Comparison of ENCODE assay signal across 11 cellular contexts in the genomic region with DNA sequence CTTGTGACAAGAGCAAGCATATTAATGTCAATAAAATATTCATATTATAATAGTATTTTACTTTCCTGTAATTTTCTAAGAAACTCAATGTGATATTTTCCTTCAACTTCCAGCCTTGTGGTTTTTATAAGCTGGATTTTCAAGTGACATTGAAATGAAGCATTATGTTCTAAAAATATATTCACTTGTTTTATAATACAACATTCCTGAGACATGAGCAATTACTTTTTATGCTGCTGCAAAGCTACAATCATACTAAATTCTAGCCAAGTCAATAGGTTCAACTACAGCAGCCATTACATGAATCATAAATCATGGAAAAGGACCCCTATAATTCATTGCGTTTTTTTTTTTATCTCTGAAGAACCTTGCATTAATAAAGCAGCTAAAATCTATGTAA.
A peak's percentile ranks its signal among the peaks of the same experiment; 100 is the strongest.
DNase-seq lines count a peak whose midpoint lies in the region; ATAC-seq and TF ChIP-seq lines count a peak whose summit lies in the region.
"Had no signal": no experiment of that assay in that cellular context is flagged by ENCODE, and none has a peak within 500 bp of the region (broad histone marks: within the 10 kb centered on the region; RNA-seq: fewer than 3 reads in every experiment).

No MANE protein-coding gene starts in this region.

- no peaks in the 10 kb centered on the region for H4K20me1 ChIP-seq in PC-9 (ENCODE audit: insufficient read depth)

- no peak overlapping the region for H3K4me2 ChIP-seq in PC-9

- POLR2A ChIA-PET in PC-9 (lab: Charles Lee; ENCODE audit: unreplicated experiment), result interaction anchor here (0.6 kb wide), 1 partner anchor 18 kb away, joined by 5 read pairs; no protein-coding TSS in a partner anchor

- no peak for TF ChIP-seq EP300 in sigmoid colon (IDR thresholded peaks at IDR 0.05)

- peak; percentile 35 for DNase-seq in GM04504 (ENCODE audit: low read depth)
- DNase-seq in RWPE2 (ENCODE audit: low spot score), result no peak
- peak; percentile 85 for DNase-seq in fibroblast of peridontal ligament (ENCODE audit: extremely low read depth)
- no peak for DNase-seq in sigmoid colon
- DNase-seq in PC-9, result no peak
- DNase-seq in NCI-H2029 (lab: John Stamatoyannopoulos, UW), result no peak
- no peak for DNase-seq in HUDEP-2 (lab: John Stamatoyannopoulos, UW; ENCODE audit: unreplicated experiment in 76 of 76)
- DNase-seq in C1 segment of cervical spinal cord (lab: John Stamatoyannopoulos, UW), result no peak
- DNase-seq: activated naive CD4-positive, alpha-beta T cell treated with anti-CD3 and anti-CD28 coated beads for 36 hours; dorsolateral prefrontal cortex; natural killer cell had no signal

- no peaks in the 10 kb centered on the region for H3F3A ChIP-seq in PC-9 (ENCODE audit: insufficient read depth, low read depth)

- H3K4me3 ChIP-seq in RWPE2 (ENCODE audit: severe bottlenecking), result no peak overlapping the region
- no peak overlapping the region for H3K4me3 ChIP-seq in sigmoid colon
- H3K4me3 ChIP-seq in PC-9, result no peak overlapping the region
- H3K4me3 ChIP-seq: dorsolateral prefrontal cortex had no signal

- peak; percentile 71 for ATAC-seq in RWPE2 (ENCODE audit: low read depth)
- ATAC-seq: natural killer cell had no signal

- CTCF ChIA-PET in PC-9 (lab: Charles Lee), result interaction anchor here (0.6 to 0.9 kb wide), 2 partner anchors 13 to 1261 kb away, joined by 4 to 6 read pairs; no protein-coding TSS in a partner anchor

- intact Hi-C loops in sigmoid colon (cut with DNase I) (no loop called here), PC-9 (cut with micrococcal nuclease; ENCODE audit: unreplicated experiment) (no loop called here)

- H3K4me1 ChIP-seq in RWPE2 (ENCODE audit: insufficient read depth, poor library complexity, severe bottlenecking) (peaks cover 13% of the 10 kb centered on the region), sigmoid colon (peaks cover 0 to 26% (median 20%) of the 10 kb centered on the region in 4 donors), PC-9 (replicated peaks; ENCODE audit: insufficient read depth) (peaks cover 9% of the 10 kb centered on the region)

- TF ChIP-seq CTCF in RWPE2 (IDR thresholded peaks at IDR 0.05; ENCODE audit: poor library complexity, severe bottlenecking), result no peak
- no peak for TF ChIP-seq CTCF in sigmoid colon (IDR thresholded peaks at IDR 0.05)
- no peak for TF ChIP-seq CTCF in PC-9 (conservative IDR thresholded peaks at IDR 0.05)

- H3K27ac ChIP-seq in RWPE2 (ENCODE audit: poor library complexity, severe bottlenecking), result no peak overlapping the region
- peak overlapping the region; percentile 59 to 65 (median 60) for H3K27ac ChIP-seq in sigmoid colon
- H3K27ac ChIP-seq in PC-9, result no peak overlapping the region
- H3K27ac ChIP-seq: dorsolateral prefrontal cortex had no signal

- H3K9me2 ChIP-seq in PC-9 (ENCODE audit: insufficient read depth), result no peaks in the 10 kb centered on the region

- H3K36me3 ChIP-seq in RWPE2 (ENCODE audit: low read depth) (no peaks in the 10 kb centered on the region), sigmoid colon (no peaks in the 10 kb centered on the region), PC-9 (ENCODE audit: low read depth) (no peaks in the 10 kb centered on the region)

- H3K9me3 ChIP-seq in RWPE2 (ENCODE audit: severe bottlenecking), result no peaks in the 10 kb centered on the region
- H3K9me3 ChIP-seq in sigmoid colon, result no peaks in the 10 kb centered on the region
- no peaks in the 10 kb centered on the region for H3K9me3 ChIP-seq in PC-9 (ENCODE audit: insufficient read depth, low read depth)

- H3K27me3 ChIP-seq in RWPE2 (ENCODE audit: insufficient read depth, poor library complexity, severe bottlenecking), result no peaks in the 10 kb centered on the region
- no peaks in the 10 kb centered on the region for H3K27me3 ChIP-seq in sigmoid colon
- H3K27me3 ChIP-seq in PC-9 (ENCODE audit: insufficient read depth, low read depth), result no peaks in the 10 kb centered on the region
- H3K27me3 ChIP-seq: dorsolateral prefrontal cortex had no signal

- no peaks in the 10 kb centered on the region for H3K79me2 ChIP-seq in PC-9 (ENCODE audit: low read depth)

- WGBS in sigmoid colon, 2 donors, result 17 to 63% methylated on average over 1 of the region's 1 CpG

- no peak for TF ChIP-seq POLR2A in sigmoid colon (IDR thresholded peaks at IDR 0.05)

- no peak overlapping the region for H2AFZ ChIP-seq in PC-9

- BruUV-seq in PC-9 (replicated peaks; lab: Mats Ljungman, UMichigan), result no TSS peak

Comparison
In these comparisons a context has a peak if more than half of its experiments do, and no peak if none do; other contexts are left out.
1. DNase-seq: peak in GM04504 (single experiment) and fibroblast of peridontal ligament (single experiment); none in RWPE2 (single experiment), sigmoid colon (single experiment), PC-9 (0 of 2), NCI-H2029 (single experiment), HUDEP-2 (0 of 76) and C1 segment of cervical spinal cord (0 of 14).
2. H3K27ac ChIP-seq: peak in sigmoid colon (4 of 4); none in RWPE2 (single experiment) and PC-9 (single experiment).